8 cellular contexts compared by ENCODE assay signal in genomic region chr2:30146337-30147195, GRCh38. TPM values are rescaled to one million over a fixed set of nuclear protein-coding genes. Genes with fewer than 3 reads are reported as not detected.
DNase-seq lines count a peak whose midpoint lies in the region; ATAC-seq, FAIRE-seq and TF ChIP-seq lines count a peak whose summit lies in the region.

Gene YPEL5 (plus strand): TSS chr2:30147007. CDS start chr2:30156652, 9,645 bp downstream.

- H3K4me2 ChIP-seq in OCI-LY3 (ENCODE audit: low read length): peak within 1 kb of the TSS; percentile 98

- H3K27ac ChIP-seq in OCI-LY3 (ENCODE audit: low read length) (peak within 1 kb of the TSS; percentile 88), mesodermal cell (ENCODE audit: low read depth, low read length, severe bottlenecking) (peak within 1 kb of the TSS; percentile 97)

- no peaks in the 10 kb centered on the region for H3K27me3 ChIP-seq in OCI-LY3 (ENCODE audit: low read depth, low read length)

- H3K9me3 ChIP-seq in OCI-LY3 (ENCODE audit: insufficient read depth, low read length) (no peaks in the 10 kb centered on the region), mesodermal cell (ENCODE audit: control insufficient read depth, low read length) (no peaks in the 10 kb centered on the region)

- DNase-seq in D341Med (ENCODE audit: low spot score) (peak; percentile 94), HuH-7 (ENCODE audit: low spot score) (peak; percentile 91)
- DNase-seq in activated CD8-positive, alpha-beta memory T cell treated with anti-CD3 and anti-CD28 coated beads, Interleukin-2, amount 50 U/mL, for 48 hours: peak; percentile 97
- peak; percentile 99 for DNase-seq in stimulated activated CD8-positive, alpha-beta memory T cell treated with anti-CD3 and anti-CD28 coated beads, Interleukin-15, amount 100 ng/mL, for 4 hours (ENCODE audit: low read depth in 2 of 2)

- peak within 1 kb of the TSS; percentile 66 for H2AFZ ChIP-seq in OCI-LY3 (ENCODE audit: low read depth, low read length)

- ATAC-seq in GM21515 (IDR thresholded peaks at IDR 0.05; ENCODE audit: unreplicated experiment): peak; percentile 94

- 0 out of 2 replicates have a peak, but pooled peaks cover 2% of the 10 kb centered on the region for H3K79me2 ChIP-seq in OCI-LY3 (ENCODE audit: low read length)

- FAIRE-seq in endometrium (lab: Jason Lieb, UNC): peak; percentile 95

- peaks cover 33% of the 10 kb centered on the region for H4K20me1 ChIP-seq in OCI-LY3 (ENCODE audit: insufficient read depth, low read length)

- H3K36me3 ChIP-seq in OCI-LY3 (replicated peaks; ENCODE audit: low read depth, low read length) (peaks cover 5% of the 10 kb centered on the region), mesodermal cell (ENCODE audit: control insufficient read depth, insufficient read depth, low read length) (peaks cover 18% of the 10 kb centered on the region)

- H3K4me3 ChIP-seq in OCI-LY3 (ENCODE audit: low read length) (peak within 1 kb of the TSS; percentile 97), mesodermal cell (ENCODE audit: extremely low read depth, insufficient read depth, low read length, poor library complexity, severe bottlenecking) (peak within 1 kb of the TSS; percentile 82)

- 0% methylated on average over 44 to 58 of the region's 63 CpGs for WGBS in mesodermal cell (ENCODE audit: insufficient coverage in 2 of 2), 2 experiments

- peak within 1 kb of the TSS; percentile 94 for H3K9ac ChIP-seq in OCI-LY3 (ENCODE audit: low read length)

- no peak for TF ChIP-seq CTCF in OCI-LY3 (IDR thresholded peaks at IDR 0.05; ENCODE audit: low read depth, low read length)

- H3K4me1 ChIP-seq in OCI-LY3 (ENCODE audit: low read length) (peaks cover 36% of the 10 kb centered on the region), mesodermal cell (ENCODE audit: control insufficient read depth, insufficient read depth, low read length, poor library complexity, severe bottlenecking) (peaks cover 27% of the 10 kb centered on the region)

RNA-seq across cellular contexts. Expression of gene YPEL5, which starts in this region (rescaled TPM):
- 84.6 TPM for polyA plus RNA-seq in mesodermal cell (2013, experiment 1 of 2)
- polyA plus RNA-seq in mesodermal cell (2013, experiment 2 of 2): 92.3 TPM

Comparison
In these comparisons a context has a peak if more than half of its experiments do, and no peak if none do; other contexts are left out.
1. Peak in every context shown above with its lines: DNase-seq, ATAC-seq, H3K4me3 ChIP-seq and H3K27ac ChIP-seq.